11 cellular contexts compared by ENCODE assay signal in the genomic region with DNA sequence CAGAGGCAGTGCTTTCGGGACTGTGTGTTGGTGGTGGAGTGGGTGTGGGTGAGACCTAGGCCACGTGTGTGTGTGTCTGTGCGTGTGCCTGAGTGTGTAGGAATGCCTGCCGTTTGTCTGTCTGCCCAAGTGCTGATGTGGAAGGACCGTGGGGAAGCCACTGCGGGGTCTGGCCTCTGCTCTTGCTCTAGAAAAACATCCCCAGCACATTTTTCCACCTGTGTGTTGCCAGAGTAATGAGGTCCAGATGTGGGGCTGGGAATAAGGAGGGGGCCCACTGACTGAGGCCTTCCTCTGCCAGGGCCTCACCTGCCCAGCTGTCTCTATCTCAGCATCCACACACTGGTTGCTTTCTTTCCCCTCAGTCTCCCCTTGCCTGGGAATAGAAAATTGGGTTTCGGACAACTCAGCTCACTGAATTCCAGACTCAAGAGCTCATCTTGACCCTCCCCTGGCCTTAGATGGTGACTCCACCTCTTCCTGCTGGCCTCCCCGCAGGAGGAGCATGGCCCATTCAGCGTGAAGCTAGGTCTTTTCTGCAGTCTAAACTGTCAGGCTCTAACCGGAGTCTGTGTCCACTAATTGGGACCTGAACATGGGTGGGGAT. TPM values are rescaled to one million over a fixed set of nuclear protein-coding genes. Genes with fewer than 3 reads are reported as not detected.
DNase-seq lines count a peak whose midpoint lies in the region; ATAC-seq and TF ChIP-seq lines count a peak whose summit lies in the region.
"Had no signal": no experiment of that assay in that cellular context is flagged by ENCODE, and none has a peak within 500 bp of the region (broad histone marks: within the 10 kb centered on the region; RNA-seq: fewer than 3 reads in every experiment).

No MANE protein-coding gene starts in this region.

- no peak for TF ChIP-seq CTCF in heart right ventricle (IDR thresholded peaks at IDR 0.05)
- no peak for TF ChIP-seq CTCF in psoas muscle (IDR thresholded peaks at IDR 0.05)

- 39 to 42% methylated on average over 10 of the region's 10 CpGs for WGBS in heart right ventricle, 2 donors
- WGBS in psoas muscle, 3 donors, result 31 to 55% (median 36%) methylated on average over 10 of the region's 10 CpGs

- H3K36me3 ChIP-seq in heart right ventricle (peaks cover 0 to 15% (median 0%) of the 10 kb centered on the region in 9 donors), psoas muscle (ENCODE audit: insufficient read depth in 1 of 2, low read depth in 1 of 2) (peaks cover 0 to 64% of the 10 kb centered on the region in 2 donors)

- H3K4me3 ChIP-seq in heart right ventricle, result no peak overlapping the region
- no peak overlapping the region for H3K4me3 ChIP-seq in psoas muscle

- H3K27me3 ChIP-seq in heart right ventricle (no peaks in the 10 kb centered on the region), psoas muscle (ENCODE audit: insufficient read depth in 3 of 3, low read length in 2 of 3) (no peaks in the 10 kb centered on the region)

- peaks cover 20 to 90% (median 52%) of the 10 kb centered on the region in 9 donors for H3K4me1 ChIP-seq in heart right ventricle
- peaks cover 65% of the 10 kb centered on the region for H3K4me1 ChIP-seq in psoas muscle

- DNase-seq in ELF-1 (ENCODE audit: low read depth, low spot score) (peak; percentile 66), amniotic epithelial cell (ENCODE audit: low read depth) (peak; percentile 76), heart right ventricle (peak; percentile 17 to 60), psoas muscle (peak; percentile 38 to 62), AML-193 (lab: John Stamatoyannopoulos, UW) (no peak)
- DNase-seq in stimulated activated naive CD8-positive, alpha-beta T cell treated with anti-CD3 and anti-CD28 coated beads, Interleukin-15, Interleukin-2, amounts not matched to agents 100 U/mL and 50 U/mL, for 24 hours, result no peak
- DNase-seq: activated T-cell treated with anti-CD3 and anti-CD28 coated beads, Interleukin-2, amount 50 U/mL, for 24 hours; NCI-H2029 had no signal

- H3K27ac ChIP-seq in heart right ventricle (peak overlapping the region; percentile 36 to 94 (median 65)), psoas muscle (peak overlapping the region; percentile 61)

- intact Hi-C loops in heart right ventricle (cut with DNase I), result no loop called here
- intact Hi-C loops in psoas muscle (cut with DNase I), result loop anchor here in 1 of 2 donors (5.0 kb wide), 1 partner anchor 56 kb away; no protein-coding TSS in a partner anchor

- ATAC-seq in heart right ventricle (peak in 6 of 8 donors; percentile 9 to 56 (median 12)), psoas muscle (no peak), GM21526 (IDR thresholded peaks at IDR 0.05; ENCODE audit: low FRiP score, unreplicated experiment) (no peak), GM18858 (IDR thresholded peaks at IDR 0.05; ENCODE audit: unreplicated experiment) (no peak)
- ATAC-seq in stimulated activated naive CD8-positive, alpha-beta T cell treated with anti-CD3 and anti-CD28 coated beads, Interleukin-15, Interleukin-2, amounts not matched to agents 100 U/mL and 50 U/mL, for 24 hours, result no peak

- H3K9me3 ChIP-seq in heart right ventricle (no peaks in the 10 kb centered on the region), psoas muscle (no peaks in the 10 kb centered on the region)

RNA-seq across cellular contexts. Expression of a gene that starts 7.6 kb away (rescaled TPM):
- total RNA-seq in heart right ventricle (100 to 1,000 TPM; 136 to 204 (median 158) TPM), psoas muscle (100 to 1,000 TPM; 245 to 291 (median 266) TPM)
- polyA plus RNA-seq in heart right ventricle (100 to 1,000 TPM; 137 to 314 TPM), psoas muscle (100 to 1,000 TPM; 120 to 254 (median 151) TPM)
- total RNA-seq: frontal cortex had no signal

RNA-seq across cellular contexts. Expression of a gene that starts 23.0 kb away (rescaled TPM):
- total RNA-seq in heart right ventricle, result 10 to 100 TPM; 17.3 to 45.4 (median 26.9) TPM
- polyA plus RNA-seq in heart right ventricle, result 10 to 100 TPM; 22.4 to 42.7 TPM
- 10 to 100 TPM; 15.1 to 26.5 (median 18.4) TPM for total RNA-seq in psoas muscle
- 10 to 100 TPM in 2 of 3 donors, 1 to 10 TPM in 1; 7.0 to 11.3 (median 11.0) TPM for polyA plus RNA-seq in psoas muscle

RNA-seq across cellular contexts. Expression of a gene that starts 28.0 kb away (rescaled TPM):
- 100 to 1,000 TPM in 1 of 10 donors, 10 to 100 TPM in 9; 31.7 to 455 (median 45.9) TPM for total RNA-seq in heart right ventricle
- polyA plus RNA-seq in heart right ventricle, result 10 to 100 TPM; 30.2 to 81.5 TPM
- 10 to 100 TPM; 10.2 to 46.6 (median 18.7) TPM for total RNA-seq in psoas muscle
- polyA plus RNA-seq in psoas muscle, result 1 to 10 TPM; 2.3 to 5.4 (median 3.3) TPM

RNA-seq across cellular contexts. Expression of a gene that starts 43.5 kb away (rescaled TPM):
- total RNA-seq in heart right ventricle, result 1 to 10 TPM; 1.5 to 3.8 (median 1.9) TPM
- 1 to 10 TPM; 1.9 to 3.8 TPM for polyA plus RNA-seq in heart right ventricle
- 1 to 10 TPM in 3 of 4 donors, under 1 TPM in 1; 0.55 to 2.7 (median 1.3) TPM for total RNA-seq in psoas muscle
- 1 to 10 TPM in 1 of 3 donors, under 1 TPM in 2; 0.64 to 1.3 (median 0.98) TPM for polyA plus RNA-seq in psoas muscle

Comparison
In these comparisons a context has a peak if more than half of its experiments do, and no peak if none do; other contexts are left out.
1. DNase-seq: peak in ELF-1 (single experiment), amniotic epithelial cell (single experiment), heart right ventricle (2 of 2) and psoas muscle (2 of 2); none in AML-193 (0 of 2) and stimulated activated naive CD8-positive, alpha-beta T cell treated with anti-CD3 and anti-CD28 coated beads, Interleukin-15, Interleukin-2, amounts not matched to agents 100 U/mL and 50 U/mL, for 24 hours (single experiment).
2. ATAC-seq: peak in heart right ventricle (6 of 8); none in psoas muscle (0 of 4), GM21526 (single experiment), GM18858 (single experiment) and stimulated activated naive CD8-positive, alpha-beta T cell treated with anti-CD3 and anti-CD28 coated beads, Interleukin-15, Interleukin-2, amounts not matched to agents 100 U/mL and 50 U/mL, for 24 hours (single experiment).